Comparison of ENCODE assay signal across 13 cellular contexts in genomic region chr12:75750950-75751349, GRCh38.
DNase-seq lines count a peak whose midpoint lies in the region; ATAC-seq and TF ChIP-seq lines count a peak whose summit lies in the region.
"Had no signal": no experiment of that assay in that cellular context is flagged by ENCODE, and none has a peak within 500 bp of the region (broad histone marks: within the 10 kb centered on the region; RNA-seq: fewer than 3 reads in every experiment).

No MANE protein-coding gene starts in this region.

- in situ Hi-C loops in astrocyte of the cerebellum (cut with HindIII; ENCODE audit: low sequenced_read_pairs): no loop called here

- intact Hi-C loops in tibial artery (cut with DNase I; ENCODE audit: low total_unique reads): no loop called here

- H3K36me3 ChIP-seq in tibial artery: no peaks in the 10 kb centered on the region

- H3K36me3 Mint-ChIP-seq in activated T-cell treated with anti-CD3 and anti-CD28 coated beads, Interleukin-2, amount 50 U/mL, for 4 hours (ENCODE audit: insufficient read depth): no peaks in the 10 kb centered on the region

- DNase-seq in GM03348 (ENCODE audit: low spot score): peak; percentile 57
- peak; percentile 87 for DNase-seq in astrocyte of the cerebellum (ENCODE audit: low read depth)
- DNase-seq in hepatic stellate cell (ENCODE audit: low spot score): peak; percentile 25
- DNase-seq in smooth muscle cell of the brain vasculature (ENCODE audit: low read depth, low spot score): peak; percentile 61
- DNase-seq in tibial artery: no peak
- DNase-seq in mesenteric fat pad (ENCODE audit: low spot score): no peak
- DNase-seq in activated T-cell treated with anti-CD3 and anti-CD28 coated beads, Interleukin-2, amount 50 U/mL, for 4 hours: no peak
- DNase-seq: activated CD4-positive, alpha-beta T cell treated with anti-CD3 and anti-CD28 coated beads for 48 hours; NCI-H1694 treated with DMSO at 0.1 percent for 48 hours; stimulated activated naive CD4-positive, alpha-beta T cell treated with Interleukin-2 at 50 U/mL for 16 hours had no signal

- H3K4me1 ChIP-seq in tibial artery: peaks cover 0 to 18% (median 7%) of the 10 kb centered on the region in 4 donors

- H3K27me3 ChIP-seq in tibial artery: no peaks in the 10 kb centered on the region

- ATAC-seq in GM18868 (IDR thresholded peaks at IDR 0.05; ENCODE audit: unreplicated experiment): no peak
- no peak for ATAC-seq in activated T-cell treated with anti-CD3 and anti-CD28 coated beads, Interleukin-2, amount 50 U/mL, for 4 hours
- ATAC-seq: activated T-helper 17 cell treated with anti-CD3 and anti-CD28 coated beads, Interleukin-2, amount 50 U/mL, for 72 hours; GM23338 had no signal

- peaks cover 9% of the 10 kb centered on the region for H3K27me3 Mint-ChIP-seq in activated T-cell treated with anti-CD3 and anti-CD28 coated beads, Interleukin-2, amount 50 U/mL, for 4 hours (ENCODE audit: low read depth)

- H3K4me1 Mint-ChIP-seq in activated T-cell treated with anti-CD3 and anti-CD28 coated beads, Interleukin-2, amount 50 U/mL, for 4 hours (ENCODE audit: low read depth): peaks cover 11% of the 10 kb centered on the region
- H3K4me1 Mint-ChIP-seq: activated T-helper 17 cell treated with anti-CD3 and anti-CD28 coated beads, Interleukin-2, amount 50 U/mL, for 72 hours had no signal

- no peaks in the 10 kb centered on the region for H3K9me3 Mint-ChIP-seq in activated T-cell treated with anti-CD3 and anti-CD28 coated beads, Interleukin-2, amount 50 U/mL, for 4 hours
- H3K9me3 Mint-ChIP-seq: activated T-helper 17 cell treated with anti-CD3 and anti-CD28 coated beads, Interleukin-2, amount 50 U/mL, for 72 hours; GM23338 had no signal

- TF ChIP-seq CTCF in astrocyte of the cerebellum (IDR thresholded peaks at IDR 0.05; ENCODE audit: low read depth, low read length, missing control alignments): no peak
- TF ChIP-seq CTCF in tibial artery (IDR thresholded peaks at IDR 0.05): no peak

- no peak overlapping the region for H3K4me3 Mint-ChIP-seq in activated T-cell treated with anti-CD3 and anti-CD28 coated beads, Interleukin-2, amount 50 U/mL, for 4 hours
- H3K4me3 Mint-ChIP-seq: activated T-helper 17 cell treated with anti-CD3 and anti-CD28 coated beads, Interleukin-2, amount 50 U/mL, for 72 hours; GM23338 had no signal

- H3K4me3 ChIP-seq in astrocyte of the cerebellum (ENCODE audit: low read depth, low read length): no peak overlapping the region
- H3K4me3 ChIP-seq in tibial artery: no peak overlapping the region
- H3K4me3 ChIP-seq: GM23338 had no signal

- H3K27ac ChIP-seq in tibial artery: peak overlapping the region in 1 of 2 donors; percentile 16

- no peaks in the 10 kb centered on the region for H3K9me3 ChIP-seq in tibial artery

Comparison
In these comparisons a context has a peak if more than half of its experiments do, and no peak if none do; other contexts are left out.
1. DNase-seq: peak in GM03348 (single experiment), astrocyte of the cerebellum (single experiment), hepatic stellate cell (single experiment) and smooth muscle cell of the brain vasculature (single experiment); none in tibial artery (0 of 2), mesenteric fat pad (single experiment) and activated T-cell treated with anti-CD3 and anti-CD28 coated beads, Interleukin-2, amount 50 U/mL, for 4 hours (single experiment).